In genomic region chr6:122495612-122496011, GRCh38 we compare ENCODE assay signal across 12 cellular contexts. TPM values are rescaled to one million over a fixed set of nuclear protein-coding genes. Genes with fewer than 3 reads are reported as not detected.
DNase-seq lines count a peak whose midpoint lies in the region; ATAC-seq lines count a peak whose summit lies in the region.
"Had no signal": no experiment of that assay in that cellular context is flagged by ENCODE, and none has a peak within 500 bp of the region (broad histone marks: within the 10 kb centered on the region; RNA-seq: fewer than 3 reads in every experiment).

No MANE protein-coding gene starts in this region.

- peak; percentile 50 for ATAC-seq in GM18519 (IDR thresholded peaks at IDR 0.05; ENCODE audit: low FRiP score, unreplicated experiment)
- ATAC-seq in GM21526 (IDR thresholded peaks at IDR 0.05; ENCODE audit: low FRiP score, unreplicated experiment): peak; percentile 49
- peak; percentile 72 for ATAC-seq in HG03175 (IDR thresholded peaks at IDR 0.05; ENCODE audit: unreplicated experiment)
- peak; percentile 43 for ATAC-seq in activated T-helper 17 cell treated with anti-CD3 and anti-CD28 coated beads, Interleukin-2, amount 50 U/mL, for 72 hours (replicated peaks)
- ATAC-seq in esophagus mucosa: no peak

- H3K36me3 Mint-ChIP-seq in activated T-helper 17 cell treated with anti-CD3 and anti-CD28 coated beads, Interleukin-2, amount 50 U/mL, for 72 hours (ENCODE audit: low read depth): no peaks in the 10 kb centered on the region

- H3K27ac Mint-ChIP-seq in activated T-helper 17 cell treated with anti-CD3 and anti-CD28 coated beads, Interleukin-2, amount 50 U/mL, for 72 hours: no peak overlapping the region

- peaks cover 23% of the 10 kb centered on the region for H3K27me3 Mint-ChIP-seq in activated T-helper 17 cell treated with anti-CD3 and anti-CD28 coated beads, Interleukin-2, amount 50 U/mL, for 72 hours

- DNase-seq in nucleus accumbens (lab: John Stamatoyannopoulos, UW) (no peak), NCI-H146 treated with DMSO at 0.1 percent for 48 hours (lab: John Stamatoyannopoulos, UW; ENCODE audit: unreplicated experiment) (no peak), NCI-H774 (lab: John Stamatoyannopoulos, UW) (no peak)
- DNase-seq: activated CD4-positive, CD25-positive, alpha-beta regulatory T cell treated with anti-CD3 and anti-CD28 coated beads, Interleukin-2, amount 50 U/mL, for 72 hours; effector memory CD4-positive, alpha-beta T cell; hippocampal formation; NCI-H2107 had no signal

- H3K4me1 Mint-ChIP-seq in activated T-helper 17 cell treated with anti-CD3 and anti-CD28 coated beads, Interleukin-2, amount 50 U/mL, for 72 hours: no peaks in the 10 kb centered on the region

- H3K9me3 Mint-ChIP-seq in activated T-helper 17 cell treated with anti-CD3 and anti-CD28 coated beads, Interleukin-2, amount 50 U/mL, for 72 hours: peaks cover 15% of the 10 kb centered on the region

- no peak overlapping the region for H3K4me3 Mint-ChIP-seq in activated T-helper 17 cell treated with anti-CD3 and anti-CD28 coated beads, Interleukin-2, amount 50 U/mL, for 72 hours

RNA-seq across cellular contexts. Expression of gene SERINC1, which starts 24.0 kb away (rescaled TPM):
- total RNA-seq in activated T-helper 17 cell treated with anti-CD3 and anti-CD28 coated beads, Interleukin-2, amount 50 U/mL, for 72 hours: 10 to 100 TPM; 47.7 to 72.1 TPM
- total RNA-seq in esophagus mucosa: 46.0 TPM
